In genomic region chr11:135008412-135008811, GRCh38 we compare ENCODE assay signal across 20 cellular contexts.
A peak's percentile ranks its signal among the peaks of the same experiment; 100 is the strongest.
DNase-seq lines count a peak whose midpoint lies in the region; ATAC-seq and TF ChIP-seq lines count a peak whose summit lies in the region.
"Had no signal": no experiment of that assay in that cellular context is flagged by ENCODE, and none has a peak within 500 bp of the region (broad histone marks: within the 10 kb centered on the region; RNA-seq: fewer than 3 reads in every experiment).

No MANE protein-coding gene starts in this region.

- H3K27ac ChIP-seq in SK-N-MC (0 out of 2 replicates have a peak overlapping the region, but pooled peaks have one; percentile 26), endodermal cell (ENCODE audit: low read depth, low read length) (peak overlapping the region; percentile 66), neural cell (ENCODE audit: low read length) (peak overlapping the region; percentile 6), WERI-Rb-1 (no peak overlapping the region)
- no peak overlapping the region for H3K27ac ChIP-seq in CD8-positive, alpha-beta memory T cell (ENCODE audit: low read depth, low read length)
- H3K27ac ChIP-seq: BLaER1, RWPE1 had no signal

- POLR2A ChIA-PET in Caco-2 (lab: Charles Lee): no interaction called here
- POLR2A ChIA-PET in CD8-positive, alpha-beta memory T cell (lab: Charles Lee): no interaction called here

- H3K9ac ChIP-seq in SK-N-MC (ENCODE audit: insufficient read length) (no peak overlapping the region), endodermal cell (ENCODE audit: extremely low read depth, low read length, poor library complexity, severe bottlenecking) (no peak overlapping the region), neural cell (ENCODE audit: low read length) (no peak overlapping the region)
- H3K9ac ChIP-seq: BLaER1 had no signal

- H3K27me3 ChIP-seq in Caco-2 (replicated peaks; ENCODE audit: control insufficient read depth, insufficient read depth, low read length): no peaks in the 10 kb centered on the region
- no peaks in the 10 kb centered on the region for H3K27me3 ChIP-seq in endodermal cell (ENCODE audit: control insufficient read depth, insufficient read depth, low read length, poor library complexity, severe bottlenecking)
- H3K27me3 ChIP-seq in neural cell (ENCODE audit: insufficient read depth, low read depth, low read length): no peaks in the 10 kb centered on the region
- no peaks in the 10 kb centered on the region for H3K27me3 ChIP-seq in WERI-Rb-1 (ENCODE audit: insufficient read depth, low read depth, severe bottlenecking)
- no peaks in the 10 kb centered on the region for H3K27me3 ChIP-seq in CD8-positive, alpha-beta memory T cell (ENCODE audit: insufficient read depth, low read length, poor library complexity, severe bottlenecking)
- H3K27me3 ChIP-seq: BLaER1 had no signal

- no peak for ATAC-seq in HG03432 (IDR thresholded peaks at IDR 0.05; ENCODE audit: unreplicated experiment)
- ATAC-seq: HepG2, Panc1 had no signal

- no TSS peak for BruUV-seq in Caco-2 (replicated peaks; lab: Mats Ljungman, UMichigan)

- H2AFZ ChIP-seq in neural cell (ENCODE audit: low read depth, low read length): no peak overlapping the region

- peak overlapping the region; percentile 51 for H3K4me3 Mint-ChIP-seq in Caco-2 (ENCODE audit: unreplicated experiment)
- no peak overlapping the region for H3K4me3 Mint-ChIP-seq in endodermal cell
- H3K4me3 Mint-ChIP-seq in CD8-positive, alpha-beta memory T cell: no peak overlapping the region
- H3K4me3 Mint-ChIP-seq: CD4-positive, CD25-positive, alpha-beta regulatory T cell had no signal

- H3K9me3 ChIP-seq in Caco-2 (no peaks in the 10 kb centered on the region; the same call in 1 of the 2 replicates), SK-N-MC (ENCODE audit: low read depth, low read length) (no peaks in the 10 kb centered on the region), endodermal cell (ENCODE audit: control insufficient read depth, low read length) (no peaks in the 10 kb centered on the region), neural cell (ENCODE audit: low read length) (no peaks in the 10 kb centered on the region), WERI-Rb-1 (ENCODE audit: severe bottlenecking) (peaks cover 3% of the 10 kb centered on the region)
- no peaks in the 10 kb centered on the region for H3K9me3 ChIP-seq in CD8-positive, alpha-beta memory T cell (ENCODE audit: low read length)
- H3K9me3 ChIP-seq: BLaER1 had no signal

- no peak overlapping the region for H3K4me2 ChIP-seq in neural cell (ENCODE audit: low read length)
- H3K4me2 ChIP-seq: BLaER1 had no signal

- no peaks in the 10 kb centered on the region for H3K9me3 Mint-ChIP-seq in Caco-2 (ENCODE audit: unreplicated experiment)
- peaks cover 10% of the 10 kb centered on the region for H3K9me3 Mint-ChIP-seq in endodermal cell
- H3K9me3 Mint-ChIP-seq in CD8-positive, alpha-beta memory T cell: peaks cover 0 to 9% (median 4%) of the 10 kb centered on the region in 5 donors

- H4K20me1 ChIP-seq in neural cell (ENCODE audit: insufficient read depth): no peaks in the 10 kb centered on the region
- H4K20me1 ChIP-seq: BLaER1 had no signal

- H3K27ac Mint-ChIP-seq in Caco-2 (ENCODE audit: unreplicated experiment): peak overlapping the region; percentile 36
- H3K27ac Mint-ChIP-seq in endodermal cell: no peak overlapping the region
- no peak overlapping the region for H3K27ac Mint-ChIP-seq in CD8-positive, alpha-beta memory T cell
- H3K27ac Mint-ChIP-seq: CD4-positive, CD25-positive, alpha-beta regulatory T cell had no signal

- no peak for TF ChIP-seq EP300 in neural cell (conservative IDR thresholded peaks at IDR 0.05; ENCODE audit: poor library complexity, severe bottlenecking)

- no peaks in the 10 kb centered on the region for H3K36me3 ChIP-seq in Caco-2 (ENCODE audit: control insufficient read depth, insufficient read depth, low read length)
- no peaks in the 10 kb centered on the region for H3K36me3 ChIP-seq in SK-N-MC (ENCODE audit: insufficient read depth, low read length)
- H3K36me3 ChIP-seq in endodermal cell (ENCODE audit: control insufficient read depth, insufficient read depth, low read length): no peaks in the 10 kb centered on the region
- no peaks in the 10 kb centered on the region for H3K36me3 ChIP-seq in neural cell (ENCODE audit: insufficient read depth, low read length)
- H3K36me3 ChIP-seq in WERI-Rb-1: no peaks in the 10 kb centered on the region
- no peaks in the 10 kb centered on the region for H3K36me3 ChIP-seq in CD8-positive, alpha-beta memory T cell (ENCODE audit: insufficient read depth, low read length)
- H3K36me3 ChIP-seq: BLaER1 had no signal

- 94% methylated on average over 4 of the region's 4 CpGs; no CpG with 5 or more reads in 1 of the 2 experiments for WGBS in endodermal cell (ENCODE audit: insufficient coverage in 1 of 2, insufficient read length in 1 of 2), 2 experiments

- H3K79me2 ChIP-seq in neural cell (replicated peaks; ENCODE audit: insufficient read depth, low read length): no peaks in the 10 kb centered on the region

- no peaks in the 10 kb centered on the region for H3K27me3 Mint-ChIP-seq in Caco-2 (ENCODE audit: insufficient read depth, unreplicated experiment)
- no peaks in the 10 kb centered on the region for H3K27me3 Mint-ChIP-seq in endodermal cell (ENCODE audit: insufficient read depth)
- H3K27me3 Mint-ChIP-seq in CD8-positive, alpha-beta memory T cell: peaks cover 6 to 28% of the 10 kb centered on the region in 2 donors
- H3K27me3 Mint-ChIP-seq: CD4-positive, CD25-positive, alpha-beta regulatory T cell had no signal

- H3K36me3 Mint-ChIP-seq in Caco-2 (ENCODE audit: insufficient read depth, unreplicated experiment): no peaks in the 10 kb centered on the region
- H3K36me3 Mint-ChIP-seq in endodermal cell (ENCODE audit: low read depth): no peaks in the 10 kb centered on the region
- H3K36me3 Mint-ChIP-seq in CD8-positive, alpha-beta memory T cell: no peaks in the 10 kb centered on the region
- H3K36me3 Mint-ChIP-seq: CD4-positive, CD25-positive, alpha-beta regulatory T cell had no signal

- H3K9me2 ChIP-seq in neural cell (ENCODE audit: insufficient read depth, low read length): no peaks in the 10 kb centered on the region

- H3K4me1 Mint-ChIP-seq in Caco-2 (ENCODE audit: low read depth, unreplicated experiment) (peaks cover 12% of the 10 kb centered on the region), endodermal cell (no peaks in the 10 kb centered on the region)
- no peaks in the 10 kb centered on the region for H3K4me1 Mint-ChIP-seq in CD8-positive, alpha-beta memory T cell
- H3K4me1 Mint-ChIP-seq: CD4-positive, CD25-positive, alpha-beta regulatory T cell had no signal

- TF ChIP-seq RAD21 in neural cell (conservative IDR thresholded peaks at IDR 0.05): no peak

- no peak for DNase-seq in Caco-2
- DNase-seq in SK-N-MC (ENCODE audit: low read depth, low spot score): no peak
- DNase-seq in endodermal cell: no peak
- no peak for DNase-seq in WERI-Rb-1
- DNase-seq in SW 1271 (lab: John Stamatoyannopoulos, UW): no peak
- DNase-seq in CD8-positive, alpha-beta memory T cell: no peak
- DNase-seq: CD4-positive, CD25-positive, alpha-beta regulatory T cell; Karpas-422; NCI-H1436; NCI-H187; NCI-H2081 treated with DMSO at 0.1 percent for 48 hours; NCI-H226; NCI-H510A; SIG-M5 had no signal

- no peak for TF ChIP-seq CTCF in Caco-2 (IDR thresholded peaks at IDR 0.05; ENCODE audit: insufficient read depth in 1 of 2, low read depth in 1 of 2, low read length in 1 of 2, severe bottlenecking in 1 of 2, unreplicated experiment in 1 of 2)
- TF ChIP-seq CTCF in endodermal cell (conservative IDR thresholded peaks at IDR 0.05): no peak
- no peak for TF ChIP-seq CTCF in neural cell (IDR thresholded peaks at IDR 0.05; ENCODE audit: poor library complexity, severe bottlenecking)
- TF ChIP-seq CTCF in WERI-Rb-1 (IDR thresholded peaks at IDR 0.05; ENCODE audit: low read depth, low read length): no peak

- H3K4me1 ChIP-seq in Caco-2: peaks cover 4% of the 10 kb centered on the region; the same call in 1 of the 2 replicates
- no peaks in the 10 kb centered on the region for H3K4me1 ChIP-seq in endodermal cell (ENCODE audit: control insufficient read depth, insufficient read depth, low read length)
- no peaks in the 10 kb centered on the region for H3K4me1 ChIP-seq in CD8-positive, alpha-beta memory T cell (ENCODE audit: insufficient read depth, low read length)
- H3K4me1 ChIP-seq: BLaER1 had no signal

- H3K4me3 ChIP-seq in Caco-2 (ENCODE audit: low read depth, low read length) (no peak overlapping the region), SK-N-MC (no peak overlapping the region), endodermal cell (ENCODE audit: low read length) (no peak overlapping the region), neural cell (ENCODE audit: low read length) (no peak overlapping the region), WERI-Rb-1 (ENCODE audit: low read depth, low read length) (no peak overlapping the region)
- H3K4me3 ChIP-seq in CD8-positive, alpha-beta memory T cell (ENCODE audit: low read length): no peak overlapping the region
- H3K4me3 ChIP-seq: BLaER1 had no signal

- intact Hi-C loops in Caco-2 (cut with micrococcal nuclease; ENCODE audit: unreplicated experiment): no loop called here

- CTCF ChIA-PET in Caco-2 (lab: Charles Lee): interaction anchor here (1.0 to 1.6 kb wide), 2 partner anchors 9 to 140 kb away, joined by 4 to 6 read pairs; no protein-coding TSS in a partner anchor
- CTCF ChIA-PET in CD8-positive, alpha-beta memory T cell (lab: Charles Lee): no interaction called here

- no peaks in the 10 kb centered on the region for H3F3A ChIP-seq in neural cell (ENCODE audit: insufficient read depth, low read length, poor library complexity, severe bottlenecking)

Comparison
In these comparisons a context has a peak if more than half of its experiments do, and no peak if none do; other contexts are left out.
1. H3K27ac ChIP-seq: peak in SK-N-MC (single experiment), endodermal cell (single experiment) and neural cell (single experiment); none in WERI-Rb-1 (single experiment) and CD8-positive, alpha-beta memory T cell (single experiment).